13 cellular contexts compared by ENCODE assay signal in the genomic region with DNA sequence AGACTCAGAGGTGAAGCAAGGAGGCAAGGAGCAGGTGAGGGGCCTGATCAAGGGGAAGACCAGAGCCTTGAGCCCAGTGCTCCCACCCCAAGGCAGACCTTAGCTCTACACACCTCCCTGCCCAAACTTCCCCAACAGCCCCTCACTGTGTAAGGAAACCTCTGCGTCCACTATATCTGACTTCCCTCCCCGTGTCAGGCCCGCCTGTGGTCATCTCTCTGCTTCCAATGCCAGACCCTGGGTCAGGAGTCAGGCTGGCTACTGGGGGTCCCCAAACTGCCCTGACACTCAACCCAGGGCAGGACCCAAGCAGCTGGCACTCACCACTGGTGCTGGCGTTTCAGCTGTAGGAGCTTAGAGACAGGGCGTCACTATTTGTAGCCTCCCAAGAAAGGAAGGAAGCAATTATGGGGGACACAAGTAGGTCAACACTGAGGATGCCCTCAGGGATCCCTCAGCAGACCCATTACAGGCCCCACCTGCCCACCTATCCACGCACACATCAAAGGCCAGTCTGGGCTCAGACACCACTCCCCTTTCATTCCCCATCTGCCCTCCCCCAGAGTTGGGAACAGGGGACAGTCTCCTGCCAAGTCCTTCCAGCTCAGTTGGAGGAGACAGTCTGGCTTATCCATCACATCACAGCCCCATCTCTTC. TPM values are rescaled to one million over a fixed set of nuclear protein-coding genes. Genes with fewer than 3 reads are reported as not detected.
DNase-seq lines count a peak whose midpoint lies in the region; ATAC-seq, FAIRE-seq and TF ChIP-seq lines count a peak whose summit lies in the region.
"Had no signal": no experiment of that assay in that cellular context is flagged by ENCODE, and none has a peak within 500 bp of the region (broad histone marks: within the 10 kb centered on the region; RNA-seq: fewer than 3 reads in every experiment).

No MANE protein-coding gene starts in this region.

- in situ Hi-C loops in ACHN (cut with HindIII; ENCODE audit: low pct_ligation_motif_present, low pct_unique_long_range_greater_than_20kb, low sequenced_read_pairs) = no loop called here

- no peak for ATAC-seq in right cardiac atrium

- H3K4me2 ChIP-seq in endothelial cell of umbilical vein (ENCODE audit: insufficient read depth, low read length) = no peak overlapping the region

- TF ChIP-seq CTCF in endothelial cell of umbilical vein (IDR thresholded peaks at IDR 0.05; ENCODE audit: extremely low read depth in 1 of 2, insufficient read depth in 1 of 2, low read depth in 1 of 2, low read length in 2 of 2) (no peak), osteocyte (IDR thresholded peaks at IDR 0.05) (no peak)

- H3K9ac ChIP-seq in endothelial cell of umbilical vein (replicated peaks; ENCODE audit: extremely low read depth, insufficient read depth, low read length) = no peak overlapping the region

- BruUV-seq in endothelial cell of umbilical vein (replicated peaks; lab: Mats Ljungman, UMichigan) = no TSS peak

- WGBS in right cardiac atrium = 63% methylated on average over 6 of the region's 6 CpGs

- no peaks in the 10 kb centered on the region for H3K27me3 Mint-ChIP-seq in osteocyte (ENCODE audit: unreplicated experiment)

- H3K9me1 ChIP-seq in endothelial cell of umbilical vein (replicated peaks; ENCODE audit: control insufficient read depth, extremely low read depth, insufficient read depth, low read length) = no peaks in the 10 kb centered on the region

- peak overlapping the region; percentile 32 for H3K27ac ChIP-seq in right cardiac atrium (ENCODE audit: low read length)
- peak overlapping the region; percentile 25 for H3K27ac ChIP-seq in endothelial cell of umbilical vein (ENCODE audit: insufficient read depth, low read depth, low read length)
- H3K27ac ChIP-seq: C4-2B had no signal

- H3K4me3 Mint-ChIP-seq in osteocyte (ENCODE audit: unreplicated experiment) = no peak overlapping the region

- no peaks in the 10 kb centered on the region for H3K79me2 ChIP-seq in endothelial cell of umbilical vein (ENCODE audit: control insufficient read depth, insufficient read depth, low read length)

- POLR2A ChIA-PET in endothelial cell of umbilical vein (lab: Charles Lee) = no interaction called here

- DNase-seq in right cardiac atrium (no peak), cardiac septum (ENCODE audit: low spot score) (no peak), endothelial cell of umbilical vein (ENCODE audit: low read depth, low spot score) (no peak), osteocyte (ENCODE audit: extremely low spot score, unreplicated experiment) (no peak), putamen (ENCODE audit: low spot score) (no peak), dermis blood vessel endothelial cell (no peak), NAMALWA (ENCODE audit: low spot score) (no peak), ACHN (no peak)

- dilution Hi-C loops in endothelial cell of umbilical vein (cut with MboI; ENCODE audit: extremely low pct_ligation_motif_present, low sequenced_read_pairs) = no loop called here

- H4K20me1 ChIP-seq in endothelial cell of umbilical vein (replicated peaks; ENCODE audit: control insufficient read depth, extremely low read depth, insufficient read depth, low read length) = no peaks in the 10 kb centered on the region

- H3K4me1 ChIP-seq in right cardiac atrium (ENCODE audit: control insufficient read depth, insufficient read depth, low read length) (peaks cover 17% of the 10 kb centered on the region), endothelial cell of umbilical vein (ENCODE audit: control insufficient read depth, extremely low read depth, insufficient read depth, low read length) (peaks cover 26% of the 10 kb centered on the region)

- H3K36me3 ChIP-seq in endothelial cell of umbilical vein (ENCODE audit: control insufficient read depth in 2 of 2, extremely low read depth in 1 of 2, insufficient read depth in 2 of 2, low read length in 2 of 2) = no peaks in the 10 kb centered on the region
- H3K36me3 ChIP-seq: MG63 had no signal

- H3K9me3 ChIP-seq in right cardiac atrium (ENCODE audit: control insufficient read depth, low read length) = no peaks in the 10 kb centered on the region
- H3K9me3 ChIP-seq in endothelial cell of umbilical vein (replicated peaks; ENCODE audit: control insufficient read depth, insufficient read depth, low read length) = no peaks in the 10 kb centered on the region
- H3K9me3 ChIP-seq: MG63 had no signal

- no peak for FAIRE-seq in endothelial cell of umbilical vein (lab: Jason Lieb, UNC)
- FAIRE-seq: G401.6, TTC549 had no signal

- H3K4me3 ChIP-seq in right cardiac atrium (ENCODE audit: low read length) (no peak overlapping the region), endothelial cell of umbilical vein (replicated peaks in 1 of 3; ENCODE audit: insufficient read depth in 1 of 3, low read depth in 1 of 3, low read length in 3 of 3) (no peak overlapping the region)
- H3K4me3 ChIP-seq: MG63 had no signal

- H2AFZ ChIP-seq in endothelial cell of umbilical vein (ENCODE audit: low read depth, low read length) = peak overlapping the region; percentile 66

- H3K4me1 Mint-ChIP-seq in osteocyte (ENCODE audit: unreplicated experiment) = peaks cover 77% of the 10 kb centered on the region

- intact Hi-C loops in right cardiac atrium (cut with DNase I) = no loop called here
- intact Hi-C loops in cardiac septum (cut with DNase I) = no loop called here
- intact Hi-C loops in endothelial cell of umbilical vein (cut with micrococcal nuclease) = loop anchor here (1.0 kb wide), 2 partner anchors 14 to 16 kb away; no protein-coding TSS in a partner anchor

- H3K9me3 Mint-ChIP-seq in osteocyte (ENCODE audit: unreplicated experiment) = no peaks in the 10 kb centered on the region

- no peaks in the 10 kb centered on the region for H3K36me3 Mint-ChIP-seq in osteocyte (ENCODE audit: unreplicated experiment)

- H3K27ac Mint-ChIP-seq in osteocyte (ENCODE audit: unreplicated experiment) = peak overlapping the region; percentile 95

- TF ChIP-seq POLR2A in endothelial cell of umbilical vein (IDR thresholded peaks at IDR 0.05; ENCODE audit: low read depth, low read length) = no peak

- no peaks in the 10 kb centered on the region for H3K27me3 ChIP-seq in right cardiac atrium (ENCODE audit: control insufficient read depth, insufficient read depth)
- no peaks in the 10 kb centered on the region for H3K27me3 ChIP-seq in endothelial cell of umbilical vein (ENCODE audit: control insufficient read depth in 2 of 2, insufficient read depth in 2 of 2, low read length in 2 of 2)
- H3K27me3 ChIP-seq: MG63 had no signal

- CTCF ChIA-PET in endothelial cell of umbilical vein (lab: Charles Lee) = interaction anchor here (0.6 to 3.3 kb wide), 8 partner anchors 11 to 39 kb away, joined by 3 to 13 read pairs (median 4); no protein-coding TSS in a partner anchor

RNA-seq across cellular contexts. Expression of a gene that starts 0.8 kb away (rescaled TPM):
- total RNA-seq in right cardiac atrium = 1 to 10 TPM in 2 of 4 donors, under 1 TPM in 2; 0.54 to 2.0 (median 1.1) TPM
- polyA plus RNA-seq in right cardiac atrium = 1.6 TPM
- 1.3 TPM for total RNA-seq in cardiac septum
- 0.42 TPM in 1 of 2 replicates, not detected in the other for total RNA-seq in endothelial cell of umbilical vein
- polyA plus RNA-seq in endothelial cell of umbilical vein = 1.3 and 1.9 TPM in 2 replicates
- 0.98 and 1.2 TPM in 2 replicates for polyA plus RNA-seq in endothelial cell of umbilical vein (2011; cell fraction: cytosol; rRNA removed)
- 0.26 and 0.76 TPM in 2 replicates for polyA plus RNA-seq in endothelial cell of umbilical vein (2011; cell fraction: nucleus; rRNA removed)
- 2.2 and 2.3 TPM in 2 replicates for polyA plus RNA-seq in endothelial cell of umbilical vein (2012)
- polyA minus RNA-seq in endothelial cell of umbilical vein = not detected in 2 replicates
- polyA minus RNA-seq in endothelial cell of umbilical vein (2011; cell fraction: cytosol; rRNA and poly(A)+ RNA removed) = not detected
- polyA minus RNA-seq in endothelial cell of umbilical vein (2011; cell fraction: nucleus; rRNA and poly(A)+ RNA removed) = not detected in 2 replicates
- 5.7 and 7.5 TPM in 2 replicates for total RNA-seq in osteocyte
- total RNA-seq in dermis blood vessel endothelial cell = 1.3 and 1.4 TPM in 2 replicates
- total RNA-seq: mononuclear cell had no signal

RNA-seq across cellular contexts. Expression of a gene that starts 4.3 kb away (rescaled TPM):
- total RNA-seq in right cardiac atrium (100 to 1,000 TPM in 3 of 4 donors, 10 to 100 TPM in 1; 95.9 to 243 (median 148) TPM), cardiac septum (107 TPM), endothelial cell of umbilical vein (not detected in 2 replicates), osteocyte (337 and 353 TPM in 2 replicates), dermis blood vessel endothelial cell (7.1 and 22.6 TPM in 2 replicates)
- polyA plus RNA-seq in right cardiac atrium (329 TPM), endothelial cell of umbilical vein (0.62 and 1.1 TPM in 2 replicates)
- polyA plus RNA-seq in endothelial cell of umbilical vein (2011; cell fraction: cytosol; rRNA removed) = 0.49 and 0.61 TPM in 2 replicates
- polyA plus RNA-seq in endothelial cell of umbilical vein (2011; cell fraction: nucleus; rRNA removed) = 0.53 TPM in 1 of 2 replicates, not detected in the other
- polyA plus RNA-seq in endothelial cell of umbilical vein (2012) = 0.55 and 0.67 TPM in 2 replicates
- not detected in 2 replicates for polyA minus RNA-seq in endothelial cell of umbilical vein
- 392 TPM for polyA minus RNA-seq in endothelial cell of umbilical vein (2011; cell fraction: cytosol; rRNA and poly(A)+ RNA removed)
- polyA minus RNA-seq in endothelial cell of umbilical vein (2011; cell fraction: nucleus; rRNA and poly(A)+ RNA removed) = 1.6 TPM in 1 of 2 replicates, not detected in the other

RNA-seq across cellular contexts. Expression of a gene that starts 9.1 kb away (rescaled TPM):
- total RNA-seq in right cardiac atrium (not detected), cardiac septum (not detected), endothelial cell of umbilical vein (not detected in 2 replicates), osteocyte (1.0 TPM in 1 of 2 replicates, not detected in the other), dermis blood vessel endothelial cell (not detected in 2 replicates)
- polyA plus RNA-seq in right cardiac atrium (not detected), endothelial cell of umbilical vein (not detected in 2 replicates)
- polyA plus RNA-seq in endothelial cell of umbilical vein (2011; cell fraction: cytosol; rRNA removed) = not detected in 2 replicates
- polyA plus RNA-seq in endothelial cell of umbilical vein (2011; cell fraction: nucleus; rRNA removed) = not detected in 2 replicates
- not detected in 2 replicates for polyA plus RNA-seq in endothelial cell of umbilical vein (2012)
- not detected in 2 replicates for polyA minus RNA-seq in endothelial cell of umbilical vein
- not detected for polyA minus RNA-seq in endothelial cell of umbilical vein (2011; cell fraction: cytosol; rRNA and poly(A)+ RNA removed)
- not detected in 2 replicates for polyA minus RNA-seq in endothelial cell of umbilical vein (2011; cell fraction: nucleus; rRNA and poly(A)+ RNA removed)
- total RNA-seq: mononuclear cell had no signal

RNA-seq across cellular contexts. Expression of a gene that starts 14.1 kb away (rescaled TPM):
- 100 to 1,000 TPM; 334 to 461 (median 411) TPM for total RNA-seq in right cardiac atrium
- 819 TPM for polyA plus RNA-seq in right cardiac atrium
- total RNA-seq in cardiac septum = 418 TPM
- 908 and 937 TPM in 2 replicates for total RNA-seq in endothelial cell of umbilical vein
- polyA plus RNA-seq in endothelial cell of umbilical vein = 552 and 1,048 TPM in 2 replicates
- 546 and 836 TPM in 2 replicates for polyA plus RNA-seq in endothelial cell of umbilical vein (2011; cell fraction: cytosol; rRNA removed)
- 165 and 192 TPM in 2 replicates for polyA plus RNA-seq in endothelial cell of umbilical vein (2011; cell fraction: nucleus; rRNA removed)
- 1,329 and 2,007 TPM in 2 replicates for polyA plus RNA-seq in endothelial cell of umbilical vein (2012)
- 399 and 432 TPM in 2 replicates for polyA minus RNA-seq in endothelial cell of umbilical vein
- 1,781 TPM for polyA minus RNA-seq in endothelial cell of umbilical vein (2011; cell fraction: cytosol; rRNA and poly(A)+ RNA removed)
- 44.4 and 69.7 TPM in 2 replicates for polyA minus RNA-seq in endothelial cell of umbilical vein (2011; cell fraction: nucleus; rRNA and poly(A)+ RNA removed)
- total RNA-seq in osteocyte = 0.99 and 1.1 TPM in 2 replicates
- 239 and 342 TPM in 2 replicates for total RNA-seq in dermis blood vessel endothelial cell

RNA-seq across cellular contexts. Expression of a gene that starts 15.8 kb away (rescaled TPM):
- total RNA-seq in right cardiac atrium = 1 to 10 TPM in 1 of 4 donors, under 1 TPM in 3; 0.92 to 1.2 (median 0.97) TPM
- 3.7 TPM for polyA plus RNA-seq in right cardiac atrium
- 5.0 TPM for total RNA-seq in cardiac septum
- total RNA-seq in endothelial cell of umbilical vein = 4.0 and 4.4 TPM in 2 replicates
- 3.9 and 4.3 TPM in 2 replicates for polyA plus RNA-seq in endothelial cell of umbilical vein
- 4.4 and 4.6 TPM in 2 replicates for polyA plus RNA-seq in endothelial cell of umbilical vein (2011; cell fraction: cytosol; rRNA removed)
- polyA plus RNA-seq in endothelial cell of umbilical vein (2011; cell fraction: nucleus; rRNA removed) = 5.0 and 5.6 TPM in 2 replicates
- polyA plus RNA-seq in endothelial cell of umbilical vein (2012) = 2.2 and 4.0 TPM in 2 replicates
- polyA minus RNA-seq in endothelial cell of umbilical vein = 1.2 TPM in 1 of 2 replicates, not detected in the other
- polyA minus RNA-seq in endothelial cell of umbilical vein (2011; cell fraction: cytosol; rRNA and poly(A)+ RNA removed) = 3.6 TPM
- polyA minus RNA-seq in endothelial cell of umbilical vein (2011; cell fraction: nucleus; rRNA and poly(A)+ RNA removed) = not detected in 2 replicates
- 8.9 and 11.7 TPM in 2 replicates for total RNA-seq in osteocyte
- total RNA-seq in dermis blood vessel endothelial cell = 0.51 and 0.98 TPM in 2 replicates
